In the genomic region with DNA sequence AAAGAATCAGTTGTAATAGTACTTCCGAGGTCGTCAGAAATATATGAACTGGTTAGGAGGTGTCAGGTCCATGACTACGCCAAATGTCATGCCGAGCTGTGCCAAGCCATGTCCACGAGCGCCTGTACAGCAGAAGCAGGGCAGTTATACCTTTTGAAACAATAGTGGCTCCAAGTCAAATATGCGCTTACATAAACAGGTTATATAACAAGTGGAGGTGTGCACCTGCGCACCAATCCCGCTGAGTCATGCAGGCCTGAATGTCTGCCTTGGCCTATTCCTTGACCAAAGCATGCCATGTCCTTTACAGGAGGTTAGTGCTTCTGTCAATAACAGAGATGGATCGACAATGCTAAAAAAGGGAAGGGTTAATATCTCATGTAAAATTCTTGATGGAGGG, we compare ENCODE assay signal across 1 cellular context.
TF ChIP-seq lines count a peak whose summit lies in the region.

No MANE protein-coding gene starts in this region.

TF ChIP-seq in H1, 55 proteins besides CTCF, POLR2A, EP300 and RAD21 (continued from another document):
- TF ChIP-seq USF2 (IDR thresholded peaks at IDR 0.05; ENCODE audit: low read length) (no peak), CTBP2 (IDR thresholded peaks at IDR 0.05; ENCODE audit: borderline replicate concordance, insufficient read depth, insufficient read length, low read length) (no peak), POU5F1 (IDR thresholded peaks at IDR 0.05; ENCODE audit: low read depth, low read length) (no peak), BRCA1 (IDR thresholded peaks at IDR 0.05; ENCODE audit: low read depth, low read length) (no peak), PHF8 (conservative IDR thresholded peaks at IDR 0.05; ENCODE audit: low read depth, low read length) (no peak), ZNF274 (IDR thresholded peaks at IDR 0.05; ENCODE audit: borderline replicate concordance, extremely low read depth, low read length) (no peak)
